In genomic region chr7:131074585-131074984, GRCh38 we compare ENCODE assay signal across 29 cellular contexts.
A peak's percentile ranks its signal among the peaks of the same experiment; 100 is the strongest.
DNase-seq lines count a peak whose midpoint lies in the region; ATAC-seq and TF ChIP-seq lines count a peak whose summit lies in the region.
"Had no signal": no experiment of that assay in that cellular context is flagged by ENCODE, and none has a peak within 500 bp of the region (broad histone marks: within the 10 kb centered on the region; RNA-seq: fewer than 3 reads in every experiment).

No MANE protein-coding gene starts in this region.

- peaks cover 86% of the 10 kb centered on the region for H3K4me1 ChIP-seq in CD4-positive, alpha-beta memory T cell (ENCODE audit: insufficient read depth, low read length)
- peaks cover 0 to 17% of the 10 kb centered on the region in 2 experiments for H3K4me1 ChIP-seq in neutrophil (ENCODE audit: control insufficient read depth in 1 of 2, insufficient read depth in 1 of 2, low read depth in 1 of 2, low read length in 1 of 2)

- peaks cover 8 to 16% of the 10 kb centered on the region in 2 donors for H3K36me3 Mint-ChIP-seq in activated T-cell treated with anti-CD3 and anti-CD28 coated beads, Interleukin-2, amount 50 U/mL, for 72 hours (ENCODE audit: insufficient read depth in 2 of 2)
- peaks cover 20 to 44% of the 10 kb centered on the region in 2 donors for H3K36me3 Mint-ChIP-seq in CD4-positive, alpha-beta memory T cell
- H3K36me3 Mint-ChIP-seq: immature natural killer cell had no signal

- intact Hi-C loops in CD4-positive, alpha-beta memory T cell (cut with micrococcal nuclease) = loop anchor here (5.0 kb wide), 1 partner anchor 33 kb away; no protein-coding TSS in a partner anchor
- intact Hi-C loops in dorsolateral prefrontal cortex (cut with DNase I) = loop anchor here (5.0 to 10.0 kb wide), 3 partner anchors 33 to 350 kb away; no protein-coding TSS in a partner anchor

- H3K4me1 Mint-ChIP-seq in activated T-cell treated with anti-CD3 and anti-CD28 coated beads, Interleukin-2, amount 50 U/mL, for 72 hours (ENCODE audit: low read depth) = peaks cover 35% of the 10 kb centered on the region
- peaks cover 47 to 70% (median 61%) of the 10 kb centered on the region in 4 donors for H3K4me1 Mint-ChIP-seq in CD4-positive, alpha-beta memory T cell

- H3K27ac ChIP-seq in CD4-positive, alpha-beta memory T cell (ENCODE audit: low read depth, low read length) = no peak overlapping the region
- H3K27ac ChIP-seq in dorsolateral prefrontal cortex = peak overlapping the region in 41 of 59 donors; percentile 1 to 92 (median 53)
- H3K27ac ChIP-seq in neutrophil = peak overlapping the region; percentile 1
- H3K27ac ChIP-seq: brain microvascular endothelial cell, epithelial cell of prostate, suprapubic skin had no signal

- DNase-seq in activated T-cell treated with anti-CD3 and anti-CD28 coated beads, Interleukin-2, amount 50 U/mL, for 72 hours = no peak
- no peak for DNase-seq in activated T-cell treated with anti-CD3 and anti-CD28 coated beads, Interleukin-2, amount 50 U/mL, for 48 hours
- no peak for DNase-seq in CD4-positive, alpha-beta memory T cell
- no peak for DNase-seq in dorsolateral prefrontal cortex
- DNase-seq in NCI-H510A treated with DMSO at 0.1 percent for 48 hours (lab: John Stamatoyannopoulos, UW) = no peak
- no peak for DNase-seq in amygdala (lab: John Stamatoyannopoulos, UW)
- no peak for DNase-seq in NOMO-1 (lab: John Stamatoyannopoulos, UW; ENCODE audit: unreplicated experiment in 2 of 2)
- DNase-seq: activated CD4-positive, alpha-beta T cell treated with anti-CD3 and anti-CD28 coated beads for 4 hours; activated CD8-positive, alpha-beta memory T cell treated with anti-CD3 and anti-CD28 coated beads for 24 hours; activated T-cell treated with anti-CD3 and anti-CD28 coated beads for 4 hours; amniotic stem cell; brain microvascular endothelial cell; CD8-positive, alpha-beta T cell; effector CD8-positive, alpha-beta T cell; immature natural killer cell; left colon; NCI-H146; NCI-H226; occipital lobe; Right ventricle myocardium superior; stimulated activated CD4-positive, alpha-beta T cell treated with anti-CD3 and anti-CD28 coated beads, Interleukin-15, amount 100 ng/mL, for 24 hours; upper lobe of left lung had no signal

- H3K27me3 Mint-ChIP-seq in activated T-cell treated with anti-CD3 and anti-CD28 coated beads, Interleukin-2, amount 50 U/mL, for 72 hours (ENCODE audit: low read depth) = no peaks in the 10 kb centered on the region
- no peaks in the 10 kb centered on the region for H3K27me3 Mint-ChIP-seq in CD4-positive, alpha-beta memory T cell
- H3K27me3 Mint-ChIP-seq: stimulated activated memory B cell treated with anti-CD40 and anti-IgM and Interleukin-4, amounts not matched to agents 10 μg/mL and 1 μg/mL and 100 μg/mL, for 72 hours had no signal

- peaks cover 6% of the 10 kb centered on the region for H3K36me3 ChIP-seq in CD4-positive, alpha-beta memory T cell (ENCODE audit: insufficient read depth, low read length)
- peaks cover 44% of the 10 kb centered on the region for H3K36me3 ChIP-seq in neutrophil

- H3K27me3 ChIP-seq in CD4-positive, alpha-beta memory T cell (ENCODE audit: insufficient read depth, low read length) = no peaks in the 10 kb centered on the region
- H3K27me3 ChIP-seq in dorsolateral prefrontal cortex (no peaks in the 10 kb centered on the region), neutrophil (no peaks in the 10 kb centered on the region)
- H3K27me3 ChIP-seq: brain microvascular endothelial cell, suprapubic skin, upper lobe of left lung had no signal

- H3K4me3 Mint-ChIP-seq in activated T-cell treated with anti-CD3 and anti-CD28 coated beads, Interleukin-2, amount 50 U/mL, for 72 hours = no peak overlapping the region
- H3K4me3 Mint-ChIP-seq in CD4-positive, alpha-beta memory T cell = peak overlapping the region in 3 of 8 donors; percentile 32 to 55 (median 46)
- H3K4me3 Mint-ChIP-seq: CD8-positive, alpha-beta T cell; GM23338; stimulated activated memory B cell treated with anti-CD40 and anti-IgM and Interleukin-4, amounts not matched to agents 10 μg/mL and 1 μg/mL and 100 μg/mL, for 72 hours; T-helper 2 cell treated with Interferon-gamma antibody and Interleukin-4, amounts not matched to agents 5 μg/mL and 100 μg/mL, for 36 hours had no signal

- TF ChIP-seq CTCF in dorsolateral prefrontal cortex (IDR thresholded peaks at IDR 0.05 in 54 of 56, conservative IDR thresholded peaks at IDR 0.05 in 2 of 56; ENCODE audit: low read depth in 1 of 56, partially characterized antibody in 56 of 56) = no peak
- no peak for TF ChIP-seq CTCF in neutrophil (IDR thresholded peaks at IDR 0.05)

- POLR2A ChIA-PET in CD4-positive, alpha-beta memory T cell (lab: Charles Lee; ENCODE audit: partially characterized antibody) = interaction anchor here (0.5 kb wide), 1 partner anchor 704 kb away, joined by 3 read pairs; no protein-coding TSS in a partner anchor

- peak overlapping the region; percentile 64 for H3K27ac Mint-ChIP-seq in activated T-cell treated with anti-CD3 and anti-CD28 coated beads, Interleukin-2, amount 50 U/mL, for 72 hours
- H3K27ac Mint-ChIP-seq in CD4-positive, alpha-beta memory T cell = peak overlapping the region in 5 of 7 donors; percentile 10 to 89 (median 47)
- H3K27ac Mint-ChIP-seq: GM23338; T-helper 2 cell treated with Interferon-gamma antibody and Interleukin-4, amounts not matched to agents 5 μg/mL and 100 μg/mL, for 36 hours had no signal

- CTCF ChIA-PET in CD4-positive, alpha-beta memory T cell (lab: Charles Lee; ENCODE audit: partially characterized antibody) = interaction anchor here (1.1 to 1.4 kb wide), 2 partner anchors 13 to 228 kb away, joined by 3 to 5 read pairs; no protein-coding TSS in a partner anchor

- H3K9me3 ChIP-seq in CD4-positive, alpha-beta memory T cell (ENCODE audit: control insufficient read depth in 1 of 2, low read length in 2 of 2) = no peaks in the 10 kb centered on the region
- H3K9me3 ChIP-seq in neutrophil = no peaks in the 10 kb centered on the region
- H3K9me3 ChIP-seq: suprapubic skin, upper lobe of left lung had no signal

- H3K9me3 Mint-ChIP-seq in activated T-cell treated with anti-CD3 and anti-CD28 coated beads, Interleukin-2, amount 50 U/mL, for 72 hours = no peaks in the 10 kb centered on the region
- peaks cover 0 to 15% (median 0%) of the 10 kb centered on the region in 8 donors for H3K9me3 Mint-ChIP-seq in CD4-positive, alpha-beta memory T cell
- H3K9me3 Mint-ChIP-seq: CD8-positive, alpha-beta T cell; immature natural killer cell; stimulated activated memory B cell treated with anti-CD40 and anti-IgM and Interleukin-4, amounts not matched to agents 10 μg/mL and 1 μg/mL and 100 μg/mL, for 72 hours; T-helper 2 cell treated with Interferon-gamma antibody and Interleukin-4, amounts not matched to agents 5 μg/mL and 100 μg/mL, for 36 hours had no signal

- no peak overlapping the region for H3K4me3 ChIP-seq in CD4-positive, alpha-beta memory T cell (ENCODE audit: low read length in 2 of 2)
- H3K4me3 ChIP-seq in dorsolateral prefrontal cortex (peak overlapping the region in 1 of 59 donors; percentile 21), neutrophil (ENCODE audit: low read depth in 1 of 2, low read length in 1 of 2) (no peak overlapping the region)
- H3K4me3 ChIP-seq: GM23338, suprapubic skin, upper lobe of left lung had no signal

- no peak for ATAC-seq in activated T-cell treated with anti-CD3 and anti-CD28 coated beads, Interleukin-2, amount 50 U/mL, for 72 hours (replicated peaks in 1 of 2)
- ATAC-seq: GM23338; left colon; Panc1; stimulated activated memory B cell treated with anti-CD40 and anti-IgM and Interleukin-4, amounts not matched to agents 10 μg/mL and 1 μg/mL and 100 μg/mL, for 72 hours had no signal
